11 cellular contexts compared by ENCODE assay signal in the genomic region with DNA sequence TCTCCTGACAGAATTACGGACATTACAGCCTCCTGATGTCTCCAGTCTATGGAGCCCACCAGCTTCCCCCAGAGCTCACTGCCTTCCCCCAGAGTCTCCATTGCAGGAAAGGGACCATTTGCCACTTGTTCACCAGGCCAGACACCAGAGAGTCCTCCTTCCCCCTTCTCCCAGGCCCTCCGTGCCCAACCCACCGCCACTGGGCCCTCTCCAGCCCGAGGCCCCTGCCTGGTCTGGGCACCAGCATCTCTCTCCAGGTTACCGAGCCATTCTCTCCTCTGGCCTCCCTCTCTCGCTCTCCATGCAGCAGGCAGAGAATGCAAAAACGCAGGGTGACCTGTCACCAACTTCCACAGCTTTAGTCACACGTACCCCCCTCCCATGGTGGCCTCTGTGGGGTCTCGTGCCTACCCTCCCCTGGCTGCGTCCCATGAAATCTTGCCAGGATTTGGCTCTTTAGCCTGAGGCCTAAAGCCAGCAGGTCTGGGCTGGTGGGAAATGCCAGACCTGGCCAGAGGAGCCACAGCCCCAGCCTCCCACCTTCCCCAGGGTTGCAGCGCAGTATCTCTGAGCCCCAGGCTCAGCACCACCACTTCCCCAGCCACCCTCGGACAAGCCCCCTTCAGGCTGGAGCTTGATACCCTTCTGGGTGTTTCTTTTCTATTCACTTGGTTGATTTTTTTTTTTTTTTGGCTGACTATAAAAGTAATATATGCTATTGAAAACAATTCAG. TPM values are rescaled to one million over a fixed set of nuclear protein-coding genes. Genes with fewer than 3 reads are reported as not detected.
DNase-seq lines count a peak whose midpoint lies in the region; ATAC-seq and TF ChIP-seq lines count a peak whose summit lies in the region.
"Had no signal": no experiment of that assay in that cellular context is flagged by ENCODE, and none has a peak within 500 bp of the region (broad histone marks: within the 10 kb centered on the region; RNA-seq: fewer than 3 reads in every experiment).

No MANE protein-coding gene starts in this region.

- peaks cover 56% of the 10 kb centered on the region for H3K4me1 Mint-ChIP-seq in WTC11
- no peaks in the 10 kb centered on the region for H3K4me1 Mint-ChIP-seq in CD4-positive, alpha-beta T cell (ENCODE audit: low read depth)

- peak overlapping the region; percentile 96 for H3K27ac Mint-ChIP-seq in WTC11
- no peak overlapping the region for H3K27ac Mint-ChIP-seq in CD4-positive, alpha-beta T cell

- H3K27me3 ChIP-seq in iPS-20b (ENCODE audit: insufficient read depth, low read length), result no peaks in the 10 kb centered on the region
- no peaks in the 10 kb centered on the region for H3K27me3 ChIP-seq in skeletal muscle satellite cell (ENCODE audit: control insufficient read depth, insufficient read depth, low read length)
- H3K27me3 ChIP-seq in CD4-positive, alpha-beta T cell (ENCODE audit: control insufficient read depth, insufficient read depth, low read length), result no peaks in the 10 kb centered on the region

- H3K27ac ChIP-seq in iPS-20b (ENCODE audit: low read length), result peak overlapping the region; percentile 51
- H3K27ac ChIP-seq in CD4-positive, alpha-beta T cell (ENCODE audit: low read depth, low read length), result no peak overlapping the region

- TF ChIP-seq CTCF in WTC11 (IDR thresholded peaks at IDR 0.05) (no peak), GM10248 (IDR thresholded peaks at IDR 0.05; ENCODE audit: control extremely low read depth, extremely low read depth, low read depth, missing control alignments) (no peak)
- TF ChIP-seq CTCF in CD4-positive, alpha-beta T cell (IDR thresholded peaks at IDR 0.05), result no peak

- H3K9me3 Mint-ChIP-seq in WTC11, result no peaks in the 10 kb centered on the region
- no peaks in the 10 kb centered on the region for H3K9me3 Mint-ChIP-seq in CD4-positive, alpha-beta T cell

- CTCF ChIA-PET in WTC11 (lab: Charles Lee) (interaction anchor here (1.3 to 3.2 kb wide), 5 partner anchors 9 to 151 kb away, joined by 3 to 69 read pairs (median 10); a partner anchor contains a TSS), GM10248 (lab: Yijun Ruan, JAX) (interaction anchor here (1.2 to 1.8 kb wide), 4 partner anchors 12 to 111 kb away, joined by 3 to 4 read pairs (median 4); no protein-coding TSS in a partner anchor)
- CTCF ChIA-PET in CD4-positive, alpha-beta T cell (lab: Charles Lee), result interaction anchor here (0.5 kb wide), 1 partner anchor 558 kb away, joined by 3 read pairs; no protein-coding TSS in a partner anchor

- H3K36me3 ChIP-seq in ES-I3 (ENCODE audit: insufficient read depth, low read length) (no peaks in the 10 kb centered on the region), iPS-20b (ENCODE audit: insufficient read depth, low read depth, low read length) (no peaks in the 10 kb centered on the region), skeletal muscle satellite cell (ENCODE audit: insufficient read depth, low read length) (no peaks in the 10 kb centered on the region)

- peak overlapping the region; percentile 26 for H3K9ac ChIP-seq in ES-I3 (ENCODE audit: low read depth, low read length)
- peak overlapping the region; percentile 56; the same call in 1 of the 2 replicates for H3K9ac ChIP-seq in iPS-20b (ENCODE audit: low read depth, low read length)
- H3K9ac ChIP-seq in skeletal muscle satellite cell (ENCODE audit: low read depth, low read length), result peak overlapping the region; percentile 57

- H3K9me3 ChIP-seq in ES-I3 (ENCODE audit: control insufficient read depth, insufficient read depth, low read length), result no peaks in the 10 kb centered on the region
- H3K9me3 ChIP-seq in iPS-20b (ENCODE audit: insufficient read depth, low read depth, low read length), result no peaks in the 10 kb centered on the region
- no peaks in the 10 kb centered on the region for H3K9me3 ChIP-seq in skeletal muscle satellite cell (replicated peaks; ENCODE audit: low read length)
- H3K9me3 ChIP-seq in CD4-positive, alpha-beta T cell (ENCODE audit: control insufficient read depth, low read length), result no peaks in the 10 kb centered on the region

- intact Hi-C loops in CD4-positive, alpha-beta T cell (cut with DNase I, micrococcal nuclease), result no loop called here

- H3K4me1 ChIP-seq in ES-I3 (ENCODE audit: insufficient read depth, low read length), result peaks cover 55% of the 10 kb centered on the region
- H3K4me1 ChIP-seq in iPS-20b (ENCODE audit: insufficient read depth, low read length), result peaks cover 19% of the 10 kb centered on the region
- peaks cover 44% of the 10 kb centered on the region for H3K4me1 ChIP-seq in skeletal muscle satellite cell (ENCODE audit: control insufficient read depth, insufficient read depth, low read length)

- H3K27me3 Mint-ChIP-seq in WTC11 (ENCODE audit: low read depth), result peaks cover under 1% of the 10 kb centered on the region; the same call in 1 of the 2 replicates
- no peaks in the 10 kb centered on the region for H3K27me3 Mint-ChIP-seq in CD4-positive, alpha-beta T cell

- POLR2A ChIA-PET in WTC11 (lab: Charles Lee) (interaction anchor here (1.6 to 2.5 kb wide), 4 partner anchors 8 to 29 kb away, joined by 5 to 35 read pairs (median 28); no protein-coding TSS in a partner anchor), GM10248 (lab: Yijun Ruan, JAX) (no interaction called here)
- POLR2A ChIA-PET in CD4-positive, alpha-beta T cell (lab: Charles Lee), result no interaction called here

- DNase-seq in WTC11 (ENCODE audit: low spot score), result no peak
- DNase-seq in NCI-H82 treated with DMSO at 0.1 percent for 48 hours (lab: John Stamatoyannopoulos, UW; ENCODE audit: unreplicated experiment), result no peak
- no peak for DNase-seq in GM10248 (ENCODE audit: extremely low spot score)
- no peak for DNase-seq in CD4-positive, alpha-beta T cell
- DNase-seq: activated gamma-delta T cell; stimulated activated CD4-positive, alpha-beta T cell treated with anti-CD3 and anti-CD28 coated beads, Interleukin-1b, Interleukin-23, amount 100 ng/mL, for 48 hours; stimulated activated naive CD4-positive, alpha-beta T cell treated with Interleukin-2 at 50 U/mL for 16 hours had no signal

- ATAC-seq in WTC11 (no peak), GM19467 (IDR thresholded peaks at IDR 0.05; ENCODE audit: unreplicated experiment) (no peak)
- ATAC-seq in CD4-positive, alpha-beta T cell (ENCODE audit: poor library complexity), result no peak

- H3K4me2 ChIP-seq in skeletal muscle satellite cell (ENCODE audit: low read length), result peak overlapping the region; percentile 57

- H3K36me3 Mint-ChIP-seq in WTC11, result no peaks in the 10 kb centered on the region
- no peaks in the 10 kb centered on the region for H3K36me3 Mint-ChIP-seq in CD4-positive, alpha-beta T cell (ENCODE audit: low read depth)

- H3K4me3 ChIP-seq in iPS-20b (ENCODE audit: low read length) (no peak overlapping the region), skeletal muscle satellite cell (ENCODE audit: low read length) (no peak overlapping the region)

- peak overlapping the region; percentile 32; the same call in 1 of the 2 replicates for H3K4me3 Mint-ChIP-seq in WTC11
- H3K4me3 Mint-ChIP-seq in CD4-positive, alpha-beta T cell, result no peak overlapping the region

TF ChIP-seq in WTC11, 78 proteins besides CTCF, POLR2A, EP300 and RAD21 (continues in another document):
- TF ChIP-seq, protein P1, sequence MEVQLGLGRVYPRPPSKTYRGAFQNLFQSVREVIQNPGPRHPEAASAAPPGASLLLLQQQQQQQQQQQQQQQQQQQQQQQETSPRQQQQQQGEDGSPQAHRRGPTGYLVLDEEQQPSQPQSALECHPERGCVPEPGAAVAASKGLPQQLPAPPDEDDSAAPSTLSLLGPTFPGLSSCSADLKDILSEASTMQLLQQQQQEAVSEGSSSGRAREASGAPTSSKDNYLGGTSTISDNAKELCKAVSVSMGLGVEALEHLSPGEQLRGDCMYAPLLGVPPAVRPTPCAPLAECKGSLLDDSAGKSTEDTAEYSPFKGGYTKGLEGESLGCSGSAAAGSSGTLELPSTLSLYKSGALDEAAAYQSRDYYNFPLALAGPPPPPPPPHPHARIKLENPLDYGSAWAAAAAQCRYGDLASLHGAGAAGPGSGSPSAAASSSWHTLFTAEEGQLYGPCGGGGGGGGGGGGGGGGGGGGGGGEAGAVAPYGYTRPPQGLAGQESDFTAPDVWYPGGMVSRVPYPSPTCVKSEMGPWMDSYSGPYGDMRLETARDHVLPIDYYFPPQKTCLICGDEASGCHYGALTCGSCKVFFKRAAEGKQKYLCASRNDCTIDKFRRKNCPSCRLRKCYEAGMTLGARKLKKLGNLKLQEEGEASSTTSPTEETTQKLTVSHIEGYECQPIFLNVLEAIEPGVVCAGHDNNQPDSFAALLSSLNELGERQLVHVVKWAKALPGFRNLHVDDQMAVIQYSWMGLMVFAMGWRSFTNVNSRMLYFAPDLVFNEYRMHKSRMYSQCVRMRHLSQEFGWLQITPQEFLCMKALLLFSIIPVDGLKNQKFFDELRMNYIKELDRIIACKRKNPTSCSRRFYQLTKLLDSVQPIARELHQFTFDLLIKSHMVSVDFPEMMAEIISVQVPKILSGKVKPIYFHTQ (CRISPR knock-in tag; IDR thresholded peaks at IDR 0.05), result no peak
- TF ChIP-seq CREB1 (CRISPR knock-in tag; IDR thresholded peaks at IDR 0.05) (no peak), ELF4 (CRISPR knock-in tag; IDR thresholded peaks at IDR 0.05; ENCODE audit: low read depth) (no peak), PRRX2 (CRISPR knock-in tag; IDR thresholded peaks at IDR 0.05) (no peak), NFE2L1 (CRISPR knock-in tag; IDR thresholded peaks at IDR 0.05) (no peak)
- TF ChIP-seq, protein P2, sequence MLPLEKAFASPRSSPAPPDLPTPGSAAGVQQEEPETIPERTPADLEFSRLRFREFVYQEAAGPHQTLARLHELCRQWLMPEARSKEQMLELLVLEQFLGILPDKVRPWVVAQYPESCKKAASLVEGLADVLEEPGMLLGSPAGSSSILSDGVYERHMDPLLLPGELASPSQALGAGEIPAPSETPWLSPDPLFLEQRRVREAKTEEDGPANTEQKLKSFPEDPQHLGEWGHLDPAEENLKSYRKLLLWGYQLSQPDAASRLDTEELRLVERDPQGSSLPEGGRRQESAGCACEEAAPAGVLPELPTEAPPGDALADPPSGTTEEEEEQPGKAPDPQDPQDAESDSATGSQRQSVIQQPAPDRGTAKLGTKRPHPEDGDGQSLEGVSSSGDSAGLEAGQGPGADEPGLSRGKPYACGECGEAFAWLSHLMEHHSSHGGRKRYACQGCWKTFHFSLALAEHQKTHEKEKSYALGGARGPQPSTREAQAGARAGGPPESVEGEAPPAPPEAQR (CRISPR knock-in tag; IDR thresholded peaks at IDR 0.05), result no peak

RNA-seq across cellular contexts. Expression of a gene that starts 6.8 kb away (rescaled TPM):
- total RNA-seq in WTC11 (2021), result 411 to 478 TPM (median 473 TPM) in 3 replicates
- total RNA-seq in skeletal muscle satellite cell (2012; rRNA removed), result 849 and 1,070 TPM in 2 replicates
- 1 to 10 TPM; 3.5 to 4.1 TPM for total RNA-seq in CD4-positive, alpha-beta T cell

RNA-seq across cellular contexts. Expression of a gene that starts 29.5 kb away (rescaled TPM):
- 4.7 to 12.2 TPM (median 5.3 TPM) in 3 replicates for total RNA-seq in WTC11 (2021)
- total RNA-seq in skeletal muscle satellite cell (2012; rRNA removed), result 1.0 and 2.8 TPM in 2 replicates
- total RNA-seq in CD4-positive, alpha-beta T cell, result 100 to 1,000 TPM in 1 of 2 experiments, 10 to 100 TPM in 1; 91.6 to 101 TPM

Comparison
In these comparisons a context has a peak if more than half of its experiments do, and no peak if none do; other contexts are left out.
1. RNA of a gene that starts 6.8 kb away (total RNA-seq): 411 to 478 TPM in WTC11; 3.5 to 4.1 TPM in CD4-positive, alpha-beta T cell; every median in the first group is over 10 times any median in the second.
2. Peak in every context shown above with its lines, with median percentiles within 50 percentile points of each other: H3K9ac ChIP-seq.